9 cellular contexts compared by ENCODE assay signal in genomic region chr17:43211123-43211479, GRCh38. TPM values are rescaled to one million over a fixed set of nuclear protein-coding genes. Genes with fewer than 3 reads are reported as not detected.
DNase-seq lines count a peak whose midpoint lies in the region; ATAC-seq and TF ChIP-seq lines count a peak whose summit lies in the region.
"Had no signal": no experiment of that assay in that cellular context is flagged by ENCODE, and none has a peak within 500 bp of the region (broad histone marks: within the 10 kb centered on the region; RNA-seq: fewer than 3 reads in every experiment).

No MANE protein-coding gene starts in this region.

- H3K27ac ChIP-seq in SJCRH30, result peak overlapping the region; percentile 35; the same call in 1 of the 2 replicates
- H3K27ac ChIP-seq in esophagus muscularis mucosa (replicated peaks in 1 of 4), result peak overlapping the region; percentile 79 to 84 (median 80)
- H3K27ac ChIP-seq in psoas muscle, result peak overlapping the region; percentile 66
- H3K27ac ChIP-seq: WERI-Rb-1 had no signal

- intact Hi-C loops in esophagus muscularis mucosa (cut with DNase I) (loop anchor here (5.0 kb wide), 1 partner anchor 126 kb away; no protein-coding TSS in a partner anchor), psoas muscle (cut with DNase I) (loop anchor here in 1 of 2 donors (10.0 kb wide), 1 partner anchor 274 kb away; the partner anchor contains the start of gene DHX8), head of caudate nucleus (cut with DNase I) (no loop called here)

- TF ChIP-seq POLR2A in esophagus muscularis mucosa (IDR thresholded peaks at IDR 0.05; ENCODE audit: low read depth), result no peak

- DNase-seq in GM12864 (ENCODE audit: low read depth) (no peak), SJCRH30 (no peak), esophagus muscularis mucosa (ENCODE audit: extremely low spot score) (no peak), psoas muscle (no peak), LoVo (ENCODE audit: low spot score) (no peak), head of caudate nucleus (no peak), cerebellar cortex (ENCODE audit: low spot score) (no peak)
- DNase-seq: WERI-Rb-1 had no signal

- 35% methylated on average over 2 of the region's 2 CpGs for WGBS in esophagus muscularis mucosa
- WGBS in psoas muscle, 3 donors, result 34 to 41% (median 38%) methylated on average over 2 of the region's 2 CpGs

- TF ChIP-seq CTCF in GM12864 (IDR thresholded peaks at IDR 0.05; ENCODE audit: low read depth, low read length, missing control alignments) (no peak), esophagus muscularis mucosa (IDR thresholded peaks at IDR 0.05) (no peak), psoas muscle (IDR thresholded peaks at IDR 0.05) (no peak)

- no peak for ATAC-seq in psoas muscle
- ATAC-seq in HG03439 (IDR thresholded peaks at IDR 0.05; ENCODE audit: unreplicated experiment), result no peak

- no peaks in the 10 kb centered on the region for H3K9me3 ChIP-seq in SJCRH30 (replicated peaks)
- no peaks in the 10 kb centered on the region for H3K9me3 ChIP-seq in esophagus muscularis mucosa
- no peaks in the 10 kb centered on the region for H3K9me3 ChIP-seq in psoas muscle

- H3K36me3 ChIP-seq in SJCRH30 (peaks cover 5% of the 10 kb centered on the region; the same call in 1 of the 2 replicates), esophagus muscularis mucosa (peaks cover 4 to 66% (median 48%) of the 10 kb centered on the region in 4 donors), psoas muscle (ENCODE audit: insufficient read depth in 1 of 2, low read depth in 1 of 2) (peaks cover 3 to 98% of the 10 kb centered on the region in 2 donors)

- peak overlapping the region; percentile 47 for H3K4me3 ChIP-seq in GM12864 (ENCODE audit: low read depth, low read length)
- peak overlapping the region; percentile 67 for H3K4me3 ChIP-seq in SJCRH30
- peak overlapping the region; percentile 59 to 74 (median 65) for H3K4me3 ChIP-seq in esophagus muscularis mucosa
- peak overlapping the region; percentile 71 for H3K4me3 ChIP-seq in psoas muscle

- no peaks in the 10 kb centered on the region for H3K27me3 ChIP-seq in SJCRH30
- H3K27me3 ChIP-seq in esophagus muscularis mucosa, result no peaks in the 10 kb centered on the region
- no peaks in the 10 kb centered on the region for H3K27me3 ChIP-seq in psoas muscle (ENCODE audit: insufficient read depth in 3 of 3, low read length in 2 of 3)

- no peak for TF ChIP-seq EP300 in esophagus muscularis mucosa (IDR thresholded peaks at IDR 0.05)

- H3K4me1 ChIP-seq in SJCRH30 (peaks cover 2% of the 10 kb centered on the region; the same call in 1 of the 2 replicates), esophagus muscularis mucosa (peaks cover 12 to 28% (median 26%) of the 10 kb centered on the region in 4 donors), psoas muscle (no peaks in the 10 kb centered on the region)

RNA-seq across cellular contexts. Expression of gene TMEM106A, which starts 0.6 kb away (rescaled TPM):
- 0.63 and 2.0 TPM in 2 replicates for total RNA-seq in SJCRH30 (2014; rRNA removed; shearing (Covaris generic))
- total RNA-seq in esophagus muscularis mucosa, result 1 to 10 TPM; 3.3 to 6.2 (median 3.7) TPM
- 1 to 10 TPM; 1.9 to 3.4 (median 2.6) TPM for total RNA-seq in psoas muscle
- polyA plus RNA-seq in psoas muscle, result under 1 TPM; 0.21 to 0.60 (median 0.53) TPM

RNA-seq across cellular contexts. Expression of gene CCDC200, which starts 17.3 kb away (rescaled TPM):
- not detected in 2 replicates for total RNA-seq in SJCRH30 (2014; rRNA removed; shearing (Covaris generic))
- total RNA-seq in esophagus muscularis mucosa (not detected), psoas muscle (not detected)
- polyA plus RNA-seq in psoas muscle, result under 1 TPM in 2 of 3 donors, not detected in 1; 0.38 to 0.41 TPM

RNA-seq across cellular contexts. Expression of gene RNU2-1, which starts 22.7 kb away (rescaled TPM):
- total RNA-seq in SJCRH30 (2014; rRNA removed; shearing (Covaris generic)), result not detected in 2 replicates
- not detected for total RNA-seq in esophagus muscularis mucosa
- 1,000 to 10,000 TPM; 2,334 to 4,375 (median 3,394) TPM for total RNA-seq in psoas muscle
- polyA plus RNA-seq in psoas muscle, result not detected

RNA-seq across cellular contexts. Expression of gene NBR1, which starts 40.1 kb away (rescaled TPM):
- total RNA-seq in SJCRH30 (2014; rRNA removed; shearing (Covaris generic)), result 36.8 and 40.3 TPM in 2 replicates
- total RNA-seq in esophagus muscularis mucosa (100 to 1,000 TPM in 3 of 4 donors, 10 to 100 TPM in 1; 83.3 to 156 (median 104) TPM), psoas muscle (100 to 1,000 TPM; 104 to 157 (median 133) TPM)
- 10 to 100 TPM; 13.7 to 91.7 (median 45.9) TPM for polyA plus RNA-seq in psoas muscle

Comparison
In these comparisons a context has a peak if more than half of its experiments do, and no peak if none do; other contexts are left out.
1. RNA of gene RNU2-1, which starts 22.7 kb away (total RNA-seq): 2,334 to 4,375 TPM in psoas muscle; not detected in SJCRH30 and not detected in esophagus muscularis mucosa; every median in the first group is over 1,000 times any median in the second.
2. Peak in every context shown above with its lines, with median percentiles within 50 percentile points of each other: H3K4me3 ChIP-seq and H3K27ac ChIP-seq.